Comparison of ENCODE assay signal across 9 cellular contexts in genomic region chr11:113675003-113675471, GRCh38. TPM values are rescaled to one million over a fixed set of nuclear protein-coding genes. Genes with fewer than 3 reads are reported as not detected.
A peak's percentile ranks its signal among the peaks of the same experiment; 100 is the strongest.
DNase-seq lines count a peak whose midpoint lies in the region; ATAC-seq, FAIRE-seq and TF ChIP-seq lines count a peak whose summit lies in the region.
"Had no signal": no experiment of that assay in that cellular context is flagged by ENCODE, and none has a peak within 500 bp of the region (broad histone marks: within the 10 kb centered on the region; RNA-seq: fewer than 3 reads in every experiment).

No MANE protein-coding gene starts in this region.

- TF ChIP-seq POLR2A in GM12891 (IDR thresholded peaks at IDR 0.05; ENCODE audit: low read depth, low read length): no peak

- peak overlapping the region; percentile 53 for H3K9ac ChIP-seq in Karpas-422 (ENCODE audit: low read length)

- H3K36me3 Mint-ChIP-seq in osteocyte (ENCODE audit: unreplicated experiment): no peaks in the 10 kb centered on the region

- H3K4me2 ChIP-seq in Karpas-422 (ENCODE audit: low read depth, low read length, poor library complexity, severe bottlenecking): peak overlapping the region; percentile 62

- no peaks in the 10 kb centered on the region for H3K9me2 ChIP-seq in Karpas-422 (replicated peaks; ENCODE audit: insufficient read depth, low read length)

- H3K79me2 ChIP-seq in Karpas-422 (ENCODE audit: low read length): no peaks in the 10 kb centered on the region

- no peak for DNase-seq in GM12891 (ENCODE audit: insufficient read length, low spot score)
- DNase-seq in Karpas-422: no peak
- peak; percentile 32 for DNase-seq in fibroblast of the conjunctiva (ENCODE audit: low read depth)
- no peak for DNase-seq in DMS 273 treated with DMSO at 0.1 percent for 48 hours (lab: John Stamatoyannopoulos, UW)
- no peak for DNase-seq in cardiac septum (ENCODE audit: low spot score)
- no peak for DNase-seq in osteocyte (ENCODE audit: extremely low spot score, unreplicated experiment)
- DNase-seq in NCI-H446 treated with DMSO at 0.1 percent for 48 hours (lab: John Stamatoyannopoulos, UW): no peak

- H3K27me3 Mint-ChIP-seq in osteocyte (ENCODE audit: unreplicated experiment): peaks cover 8% of the 10 kb centered on the region

- TF ChIP-seq CTCF in osteocyte (IDR thresholded peaks at IDR 0.05): no peak

- no peaks in the 10 kb centered on the region for H3K9me3 ChIP-seq in Karpas-422 (ENCODE audit: low read length)

- FAIRE-seq in GM12891 (lab: Jason Lieb, UNC): no peak

- no peak overlapping the region for H3K4me3 ChIP-seq in Karpas-422 (ENCODE audit: low read length)

- no peaks in the 10 kb centered on the region for H3K36me3 ChIP-seq in Karpas-422 (ENCODE audit: insufficient read depth, low read length)

- H3K4me3 Mint-ChIP-seq in osteocyte (ENCODE audit: unreplicated experiment): no peak overlapping the region
- H3K4me3 Mint-ChIP-seq: stimulated activated naive CD8-positive, alpha-beta T cell treated with anti-CD3 and anti-CD28 coated beads, Interleukin-15, Interleukin-2, amounts not matched to agents 100 ng/mL and 50 ng/mL, for 24 hours had no signal

- ATAC-seq in GM21717 (IDR thresholded peaks at IDR 0.05; ENCODE audit: unreplicated experiment): peak; percentile 67

- H3K4me1 ChIP-seq in Karpas-422 (ENCODE audit: low read length): peaks cover 30% of the 10 kb centered on the region

- peak overlapping the region; percentile 39 for H3K27ac ChIP-seq in Karpas-422 (ENCODE audit: low read length)

- H3K9me3 Mint-ChIP-seq in osteocyte (ENCODE audit: unreplicated experiment): no peaks in the 10 kb centered on the region
- H3K9me3 Mint-ChIP-seq: stimulated activated naive CD8-positive, alpha-beta T cell treated with anti-CD3 and anti-CD28 coated beads, Interleukin-15, Interleukin-2, amounts not matched to agents 100 ng/mL and 50 ng/mL, for 24 hours had no signal

- no peak overlapping the region for H3K27ac Mint-ChIP-seq in osteocyte (ENCODE audit: unreplicated experiment)

- H3K4me1 Mint-ChIP-seq in osteocyte (ENCODE audit: unreplicated experiment): peaks cover 21% of the 10 kb centered on the region

- intact Hi-C loops in cardiac septum (cut with DNase I): no loop called here

- no peaks in the 10 kb centered on the region for H3K27me3 ChIP-seq in Karpas-422 (ENCODE audit: low read length)

- H4K20me1 ChIP-seq in Karpas-422 (ENCODE audit: insufficient read depth, low read depth, low read length): no peaks in the 10 kb centered on the region

- no peak overlapping the region; the same call in 1 of the 2 replicates for H2AFZ ChIP-seq in Karpas-422 (ENCODE audit: low read length)

TF ChIP-seq in GM12891, 5 proteins besides CTCF, POLR2A, EP300 and RAD21:
- TF ChIP-seq SPI1 (IDR thresholded peaks at IDR 0.05; ENCODE audit: low read depth, low read length): no peak
- TF ChIP-seq PAX5 (IDR thresholded peaks at IDR 0.05; ENCODE audit: insufficient read depth, low read length, severe bottlenecking): no peak
- peak; percentile 66; the same call in 1 of the 2 replicates for TF ChIP-seq POU2F2 (IDR thresholded peaks at IDR 0.05; ENCODE audit: low read depth, low read length)
- TF ChIP-seq POLR2AphosphoS5 (IDR thresholded peaks at IDR 0.05; ENCODE audit: low read depth, low read length): no peak
- no peak for TF ChIP-seq TAF1 (IDR thresholded peaks at IDR 0.05; ENCODE audit: low read depth, low read length)

RNA-seq across cellular contexts. Expression of gene TMPRSS5, which starts 31.1 kb away (rescaled TPM):
- 0.23 TPM for polyA plus RNA-seq in GM12891 (2012; ENCODE audit: low read depth, missing spikeins)
- total RNA-seq in Karpas-422 (2014; rRNA removed; shearing (Covaris generic); ENCODE audit: low replicate concordance): 0.19 TPM in 1 of 2 replicates, not detected in the other
- total RNA-seq in cardiac septum (0.81 TPM), osteocyte (0.60 and 1.6 TPM in 2 replicates)
